13 cellular contexts compared by ENCODE assay signal in the genomic region with DNA sequence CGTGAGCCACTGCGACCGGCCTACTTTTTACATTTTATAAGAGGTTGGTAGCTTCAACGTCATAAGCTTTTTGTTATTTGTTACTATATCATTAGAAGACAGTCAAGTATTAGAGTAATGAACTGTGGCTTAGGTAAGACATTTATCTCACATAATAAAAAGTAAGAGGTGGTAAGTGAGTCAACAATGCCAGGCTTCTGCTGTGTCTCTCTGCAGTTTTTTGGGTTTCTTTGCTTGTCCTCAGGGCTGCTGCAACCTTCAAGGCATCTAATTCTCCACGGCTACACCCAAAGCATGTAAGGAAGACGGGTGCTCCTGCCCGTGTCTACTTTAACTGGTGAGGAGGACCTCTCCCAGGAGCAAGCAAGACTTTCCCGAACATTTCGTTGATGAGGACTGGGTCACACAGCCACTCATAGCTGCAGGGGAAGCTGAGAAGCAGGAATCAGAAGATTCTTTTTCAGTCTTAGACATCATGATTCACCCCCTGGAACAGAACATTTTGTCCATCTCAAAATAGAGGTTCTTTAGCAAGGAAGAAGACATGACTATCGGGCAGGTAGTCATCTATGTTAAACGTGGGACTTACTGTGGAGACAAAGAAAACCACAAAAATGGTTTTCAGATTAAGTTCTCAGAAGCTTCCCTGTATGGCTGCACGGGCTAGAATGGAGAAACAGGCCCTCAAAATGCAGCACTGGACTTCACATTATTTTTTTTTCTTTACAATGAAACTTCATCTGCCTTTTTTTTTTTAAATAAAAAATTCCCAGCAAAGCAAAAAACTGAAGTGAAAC. TPM values are rescaled to one million over a fixed set of nuclear protein-coding genes. Genes with fewer than 3 reads are reported as not detected.
DNase-seq lines count a peak whose midpoint lies in the region; ATAC-seq and TF ChIP-seq lines count a peak whose summit lies in the region.
"Had no signal": no experiment of that assay in that cellular context is flagged by ENCODE, and none has a peak within 500 bp of the region (broad histone marks: within the 10 kb centered on the region; RNA-seq: fewer than 3 reads in every experiment).

No MANE protein-coding gene starts in this region.

- CTCF ChIA-PET in CD4-positive, alpha-beta T cell (lab: Charles Lee): interaction anchor here (1.0 to 2.1 kb wide), 3 partner anchors 129 to 142 kb away, joined by 3 to 7 read pairs (median 3); no protein-coding TSS in a partner anchor

- no peaks in the 10 kb centered on the region for H3K9me3 ChIP-seq in CD4-positive, alpha-beta T cell (ENCODE audit: control insufficient read depth, low read length)
- H3K9me3 ChIP-seq: suprapubic skin had no signal

- POLR2A ChIA-PET in CD4-positive, alpha-beta T cell (lab: Charles Lee): interaction anchor here (0.8 to 5.5 kb wide), 3 partner anchors 9 to 39 kb away, joined by 3 to 35 read pairs (median 4); partner anchors contain the start of gene RHOH

- no peaks in the 10 kb centered on the region for H3K36me3 Mint-ChIP-seq in CD4-positive, alpha-beta T cell (ENCODE audit: low read depth)
- peaks cover 6% of the 10 kb centered on the region for H3K36me3 Mint-ChIP-seq in T-helper 1 cell treated with Interleukin-12 subunit alpha and Interleukin-12 subunit beta and Interleukin-4 antibody, amounts not matched to agents 30 μg/mL and 1 μg/mL, for 36 hours (ENCODE audit: low read depth)

- peaks cover 43% of the 10 kb centered on the region for H3K4me1 Mint-ChIP-seq in CD4-positive, alpha-beta T cell (ENCODE audit: low read depth)
- peaks cover 21% of the 10 kb centered on the region for H3K4me1 Mint-ChIP-seq in T-helper 1 cell treated with Interleukin-12 subunit alpha and Interleukin-12 subunit beta and Interleukin-4 antibody, amounts not matched to agents 30 μg/mL and 1 μg/mL, for 36 hours (ENCODE audit: low read depth)

- no peak overlapping the region for H3K27ac ChIP-seq in CD4-positive, alpha-beta T cell (ENCODE audit: low read depth, low read length)
- H3K27ac ChIP-seq: HL-60, suprapubic skin had no signal

- ATAC-seq in CD4-positive, alpha-beta T cell (ENCODE audit: poor library complexity): no peak
- ATAC-seq in GM21723 (IDR thresholded peaks at IDR 0.05; ENCODE audit: unreplicated experiment): peak; percentile 37
- ATAC-seq: left ventricle myocardium superior had no signal

- no peaks in the 10 kb centered on the region for H3K27me3 Mint-ChIP-seq in CD4-positive, alpha-beta T cell
- H3K27me3 Mint-ChIP-seq in T-helper 1 cell treated with Interleukin-12 subunit alpha and Interleukin-12 subunit beta and Interleukin-4 antibody, amounts not matched to agents 30 μg/mL and 1 μg/mL, for 36 hours (ENCODE audit: low read depth): no peaks in the 10 kb centered on the region

- no peaks in the 10 kb centered on the region for H3K9me3 Mint-ChIP-seq in CD4-positive, alpha-beta T cell
- H3K9me3 Mint-ChIP-seq in T-helper 1 cell treated with Interleukin-12 subunit alpha and Interleukin-12 subunit beta and Interleukin-4 antibody, amounts not matched to agents 30 μg/mL and 1 μg/mL, for 36 hours: peaks cover 3% of the 10 kb centered on the region

- intact Hi-C loops in CD4-positive, alpha-beta T cell (cut with DNase I, micrococcal nuclease): no loop called here

- TF ChIP-seq CTCF in CD4-positive, alpha-beta T cell (IDR thresholded peaks at IDR 0.05): no peak
- TF ChIP-seq CTCF in fibroblast of mammary gland (conservative IDR thresholded peaks at IDR 0.05; ENCODE audit: control insufficient read depth, insufficient read depth, low read depth, low read length): no peak

- peak overlapping the region; percentile 30 for H3K27ac Mint-ChIP-seq in CD4-positive, alpha-beta T cell
- H3K27ac Mint-ChIP-seq in T-helper 1 cell treated with Interleukin-12 subunit alpha and Interleukin-12 subunit beta and Interleukin-4 antibody, amounts not matched to agents 30 μg/mL and 1 μg/mL, for 36 hours: peak overlapping the region; percentile 50

- no peak overlapping the region for H3K4me3 ChIP-seq in fibroblast of mammary gland (ENCODE audit: control insufficient read depth, low read depth, low read length)
- H3K4me3 ChIP-seq: skin epidermis, suprapubic skin had no signal

- H3K27me3 ChIP-seq in CD4-positive, alpha-beta T cell (ENCODE audit: control insufficient read depth, insufficient read depth, low read length): no peaks in the 10 kb centered on the region
- H3K27me3 ChIP-seq: suprapubic skin had no signal

- peak overlapping the region; percentile 30 for H3K4me3 Mint-ChIP-seq in CD4-positive, alpha-beta T cell
- peak overlapping the region; percentile 38 for H3K4me3 Mint-ChIP-seq in T-helper 1 cell treated with Interleukin-12 subunit alpha and Interleukin-12 subunit beta and Interleukin-4 antibody, amounts not matched to agents 30 μg/mL and 1 μg/mL, for 36 hours

- DNase-seq in CD4-positive, alpha-beta T cell: no peak
- DNase-seq in fibroblast of mammary gland (ENCODE audit: low read depth) (peak; percentile 95), foreskin melanocyte (no peak), UCSD-AML1 (lab: John Stamatoyannopoulos, UW; ENCODE audit: unreplicated experiment) (no peak)
- no peak for DNase-seq in stimulated activated CD8-positive, alpha-beta memory T cell treated with anti-CD3 and anti-CD28 coated beads, Interleukin-4, amount 100 ng/mL, for 48 hours
- DNase-seq in stimulated activated CD4-positive, alpha-beta T cell treated with anti-CD3 and anti-CD28 coated beads, Interleukin-4, amount 100 ng/mL, for 24 hours: no peak
- DNase-seq: left ventricle myocardium superior, NCI-H446 treated with DMSO at 0.1 percent for 48 hours had no signal

RNA-seq across cellular contexts. Expression of gene RHOH, which starts 13.0 kb away (rescaled TPM):
- total RNA-seq in CD4-positive, alpha-beta T cell: 100 to 1,000 TPM; 302 to 317 TPM
